In the genomic region with DNA sequence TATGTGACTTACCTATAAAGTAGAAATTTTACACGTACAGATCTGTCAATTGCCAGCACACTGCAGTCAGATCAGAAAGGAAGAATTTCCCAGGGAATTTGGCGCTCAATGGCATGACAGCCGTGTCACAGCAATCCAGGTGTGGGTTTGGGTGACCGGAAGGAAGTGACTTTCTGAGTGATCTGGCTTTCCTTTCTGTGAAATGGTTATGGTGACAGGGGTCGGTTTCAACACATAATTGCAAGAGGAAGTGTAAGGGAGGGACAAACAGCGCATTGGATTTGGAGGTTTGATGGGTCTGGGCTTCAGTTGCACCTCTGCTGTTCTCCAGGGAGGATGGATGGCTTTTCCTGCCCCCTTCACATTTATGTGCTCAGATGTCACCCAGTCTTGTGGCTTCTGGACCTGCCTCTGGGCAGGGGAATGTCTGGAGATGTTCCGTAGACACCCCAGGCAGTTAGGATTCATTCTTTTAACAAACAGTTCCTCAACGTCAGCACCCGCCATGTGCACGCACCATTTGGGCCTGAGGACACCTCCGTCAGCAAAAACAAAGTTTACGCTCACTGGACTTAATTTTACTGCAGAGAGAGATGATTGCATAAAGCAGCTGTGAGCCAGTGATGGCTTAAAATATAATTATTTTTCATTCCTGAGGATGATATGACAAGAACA, we compare ENCODE assay signal across 10 cellular contexts. TPM values are rescaled to one million over a fixed set of nuclear protein-coding genes. Genes with fewer than 3 reads are reported as not detected.
A peak's percentile ranks its signal among the peaks of the same experiment; 100 is the strongest.
DNase-seq lines count a peak whose midpoint lies in the region; ATAC-seq and TF ChIP-seq lines count a peak whose summit lies in the region.
"Had no signal": no experiment of that assay in that cellular context is flagged by ENCODE, and none has a peak within 500 bp of the region (broad histone marks: within the 10 kb centered on the region; RNA-seq: fewer than 3 reads in every experiment).

No MANE protein-coding gene starts in this region.

- H3K36me3 ChIP-seq in right atrium auricular region (no peaks in the 10 kb centered on the region), upper lobe of right lung (peaks cover 12% of the 10 kb centered on the region)

- H3K27ac ChIP-seq in right atrium auricular region (peak overlapping the region in 1 of 2 donors; percentile 7), upper lobe of right lung (no peak overlapping the region)

- DNase-seq in Right ventricle myocardium inferior (ENCODE audit: missing footprints): peak; percentile 60
- no peak for DNase-seq in right atrium auricular region (ENCODE audit: low spot score)
- DNase-seq in SKM-1 (lab: John Stamatoyannopoulos, UW; ENCODE audit: unreplicated experiment): peak; percentile 58
- peak; percentile 48 for DNase-seq in islet precursor cell
- DNase-seq in upper lobe of right lung: no peak
- no peak for DNase-seq in NCI-H2171 (lab: John Stamatoyannopoulos, UW)
- no peak for DNase-seq in amygdala (lab: John Stamatoyannopoulos, UW)
- DNase-seq: NCI-H1417, NCI-H82 had no signal

- H3K27me3 ChIP-seq in right atrium auricular region (no peaks in the 10 kb centered on the region), upper lobe of right lung (no peaks in the 10 kb centered on the region)

- no peaks in the 10 kb centered on the region for H3K9me3 ChIP-seq in right atrium auricular region
- no peaks in the 10 kb centered on the region for H3K9me3 ChIP-seq in upper lobe of right lung

- ATAC-seq in Right ventricle myocardium inferior (no peak), upper lobe of right lung (peak; percentile 4), GM18519 (IDR thresholded peaks at IDR 0.05; ENCODE audit: low FRiP score, unreplicated experiment) (no peak)

- no peak overlapping the region for H3K4me3 ChIP-seq in right atrium auricular region
- H3K4me3 ChIP-seq in upper lobe of right lung: no peak overlapping the region

- H3K4me1 ChIP-seq in right atrium auricular region (peaks cover 0 to 28% of the 10 kb centered on the region in 2 donors), upper lobe of right lung (peaks cover 39% of the 10 kb centered on the region)

- intact Hi-C loops in Right ventricle myocardium inferior (cut with DNase I) (no loop called here), upper lobe of right lung (cut with DNase I) (no loop called here)

- TF ChIP-seq CTCF in right atrium auricular region (IDR thresholded peaks at IDR 0.05) (no peak), upper lobe of right lung (IDR thresholded peaks at IDR 0.05) (no peak)

RNA-seq across cellular contexts. Expression of a gene that starts 37.1 kb away (rescaled TPM):
- total RNA-seq in Right ventricle myocardium inferior (34.9 TPM), right atrium auricular region (10 to 100 TPM; 15.4 to 15.8 TPM), upper lobe of right lung (78.9 TPM)

Comparison
In these comparisons a context has a peak if more than half of its experiments do, and no peak if none do; other contexts are left out.
1. DNase-seq: peak in Right ventricle myocardium inferior (single experiment), SKM-1 (single experiment) and islet precursor cell (single experiment); none in right atrium auricular region (single experiment), upper lobe of right lung (single experiment), NCI-H2171 (single experiment) and amygdala (0 of 56).